ENCODE assay signal across 16 cellular contexts in genomic region chr6:152277826-152278247, GRCh38.
DNase-seq lines count a peak whose midpoint lies in the region; ATAC-seq and TF ChIP-seq lines count a peak whose summit lies in the region.
"Had no signal": no experiment of that assay in that cellular context is flagged by ENCODE, and none has a peak within 500 bp of the region (broad histone marks: within the 10 kb centered on the region; RNA-seq: fewer than 3 reads in every experiment).

No MANE protein-coding gene starts in this region.

- H3K4me3 Mint-ChIP-seq in GM23338 = no peak overlapping the region
- H3K4me3 Mint-ChIP-seq in nephron progenitor cell = no peak overlapping the region
- H3K4me3 Mint-ChIP-seq: CD4-positive, alpha-beta memory T cell; stimulated activated effector memory CD8-positive, alpha-beta T cell treated with anti-CD3 and anti-CD28 coated beads, Interleukin-12 subunit alpha, Interleukin-12 subunit beta, amount 100 ng/mL, for 72 hours had no signal

- H3K4me3 ChIP-seq in GM23338 = no peak overlapping the region
- H3K4me3 ChIP-seq in gastrocnemius medialis = peak overlapping the region in 1 of 4 donors; percentile 23
- H3K4me3 ChIP-seq: gastroesophageal sphincter, vagina had no signal

- H2AFZ ChIP-seq in GM23338 = no peak overlapping the region

- no peaks in the 10 kb centered on the region for H3K9me2 ChIP-seq in GM23338 (ENCODE audit: insufficient read depth)

- TF ChIP-seq POLR2A in gastrocnemius medialis (IDR thresholded peaks at IDR 0.05) = no peak

- no peak for TF ChIP-seq CTCF in GM23338 (conservative IDR thresholded peaks at IDR 0.05; ENCODE audit: low read depth in 2 of 2)
- no peak for TF ChIP-seq CTCF in gastrocnemius medialis (IDR thresholded peaks at IDR 0.05 in 4 of 5, conservative IDR thresholded peaks at IDR 0.05 in 1 of 5)
- no peak for TF ChIP-seq CTCF in nephron progenitor cell (IDR thresholded peaks at IDR 0.05)

- in situ Hi-C loops in gastrocnemius medialis (cut with MboI; ENCODE audit: low sequenced_read_pairs in 4 of 4) = no loop called here

- intact Hi-C loops in left cardiac atrium (cut with DNase I) (no loop called here), gastrocnemius medialis (cut with DNase I; ENCODE audit: low total_unique reads) (no loop called here)

- H3K36me3 ChIP-seq in GM23338 (ENCODE audit: insufficient read depth) (no peaks in the 10 kb centered on the region), gastrocnemius medialis (peaks cover 0 to 19% of the 10 kb centered on the region in 2 donors)

- H3K4me1 Mint-ChIP-seq in GM23338 (no peaks in the 10 kb centered on the region), nephron progenitor cell (no peaks in the 10 kb centered on the region)
- H3K4me1 Mint-ChIP-seq: CD4-positive, alpha-beta memory T cell; stimulated activated effector memory CD8-positive, alpha-beta T cell treated with anti-CD3 and anti-CD28 coated beads, Interleukin-12 subunit alpha, Interleukin-12 subunit beta, amount 100 ng/mL, for 72 hours had no signal

- H3K36me3 Mint-ChIP-seq in GM23338 (ENCODE audit: low read depth) (no peaks in the 10 kb centered on the region), nephron progenitor cell (ENCODE audit: low read depth) (peaks cover 18% of the 10 kb centered on the region)
- H3K36me3 Mint-ChIP-seq: activated naive CD4-positive, alpha-beta T cell treated with anti-CD3 and anti-CD28 coated beads, Interleukin-2, amount 50 U/mL, for 72 hours had no signal

- H3K27me3 Mint-ChIP-seq in GM23338 (ENCODE audit: insufficient read depth, low read depth, poor library complexity) = no peaks in the 10 kb centered on the region
- peaks cover 2% of the 10 kb centered on the region for H3K27me3 Mint-ChIP-seq in nephron progenitor cell (ENCODE audit: low read depth, poor library complexity)
- H3K27me3 Mint-ChIP-seq: CD4-positive, alpha-beta memory T cell had no signal

- H3K27ac ChIP-seq in GM23338 (ENCODE audit: low read depth) (no peak overlapping the region), gastrocnemius medialis (peak overlapping the region; percentile 47 to 82 (median 65))
- H3K27ac ChIP-seq: vagina had no signal

- H3K4me1 ChIP-seq in GM23338 (ENCODE audit: insufficient read depth) (no peaks in the 10 kb centered on the region), gastrocnemius medialis (peaks cover 22 to 25% of the 10 kb centered on the region in 2 donors)

- H3K9me3 ChIP-seq in gastrocnemius medialis = no peaks in the 10 kb centered on the region
- H3K9me3 ChIP-seq: gastroesophageal sphincter, vagina had no signal

- H3K27me3 ChIP-seq in GM23338 (ENCODE audit: insufficient read depth) (no peaks in the 10 kb centered on the region), gastrocnemius medialis (no peaks in the 10 kb centered on the region)
- H3K27me3 ChIP-seq: gastroesophageal sphincter, vagina had no signal

- no peaks in the 10 kb centered on the region for H3F3A ChIP-seq in GM23338 (replicated peaks; ENCODE audit: low read depth)

- H3K27ac Mint-ChIP-seq in GM23338 (no peak overlapping the region; the same call in 1 of the 2 replicates), nephron progenitor cell (no peak overlapping the region)
- H3K27ac Mint-ChIP-seq: activated naive CD4-positive, alpha-beta T cell treated with anti-CD3 and anti-CD28 coated beads, Interleukin-2, amount 50 U/mL, for 72 hours; stimulated activated effector memory CD8-positive, alpha-beta T cell treated with anti-CD3 and anti-CD28 coated beads, Interleukin-12 subunit alpha, Interleukin-12 subunit beta, amount 100 ng/mL, for 72 hours had no signal

- H3K9me3 Mint-ChIP-seq in GM23338 = no peaks in the 10 kb centered on the region
- no peaks in the 10 kb centered on the region for H3K9me3 Mint-ChIP-seq in nephron progenitor cell
- H3K9me3 Mint-ChIP-seq: activated naive CD4-positive, alpha-beta T cell treated with anti-CD3 and anti-CD28 coated beads, Interleukin-2, amount 50 U/mL, for 72 hours; CD4-positive, alpha-beta memory T cell; stimulated activated effector memory CD8-positive, alpha-beta T cell treated with anti-CD3 and anti-CD28 coated beads, Interleukin-12 subunit alpha, Interleukin-12 subunit beta, amount 100 ng/mL, for 72 hours had no signal

- ATAC-seq in GM23338 (peak; percentile 48; the same call in 2 of the 3 replicates), left cardiac atrium (peak; percentile 61 to 86), gastrocnemius medialis (peak; percentile 79 to 92)
- ATAC-seq: activated naive CD4-positive, alpha-beta T cell treated with anti-CD3 and anti-CD28 coated beads, Interleukin-2, amount 50 U/mL, for 72 hours; gastroesophageal sphincter; stimulated activated effector memory CD8-positive, alpha-beta T cell treated with anti-CD3 and anti-CD28 coated beads, Interleukin-12 subunit alpha, Interleukin-12 subunit beta, amount 100 ng/mL, for 72 hours had no signal

- H3K4me2 ChIP-seq in GM23338 = no peak overlapping the region

- H3K79me2 ChIP-seq in GM23338 (replicated peaks; ENCODE audit: insufficient read depth) = no peaks in the 10 kb centered on the region

- H4K20me1 ChIP-seq in GM23338 (replicated peaks; ENCODE audit: insufficient read depth) = no peaks in the 10 kb centered on the region

- DNase-seq in GM23338 (ENCODE audit: low spot score) (peak; percentile 4), NCI-H774 (lab: John Stamatoyannopoulos, UW) (peak; percentile 75), left cardiac atrium (no peak), gastrocnemius medialis (peak; percentile 48 to 84), nephron progenitor cell (no peak), NCI-H2227 (lab: John Stamatoyannopoulos, UW; ENCODE audit: unreplicated experiment) (no peak)
- no peak for DNase-seq in activated naive CD4-positive, alpha-beta T cell treated with anti-CD3 and anti-CD28 coated beads, Interleukin-2, amount 50 U/mL, for 16 hours
- DNase-seq: activated CD8-positive, alpha-beta memory T cell treated with anti-CD3 and anti-CD28 coated beads, Interleukin-2, amount 50 U/mL, for 4 hours; CD4-positive, alpha-beta memory T cell; IMR-90; stimulated activated CD4-positive, alpha-beta T cell treated with anti-CD3 and anti-CD28 coated beads, Interleukin-4, amount 100 ng/mL, for 4 hours; SW 1271 had no signal

TF ChIP-seq in GM23338, 12 proteins besides CTCF, POLR2A, EP300 and RAD21:
- TF ChIP-seq STAT1 (IDR thresholded peaks at IDR 0.05; ENCODE audit: unreplicated experiment) = no peak
- TF ChIP-seq JUNB (IDR thresholded peaks at IDR 0.05; ENCODE audit: unreplicated experiment) = no peak

Comparison
In these comparisons a context has a peak if more than half of its experiments do, and no peak if none do; other contexts are left out.
1. DNase-seq: peak in GM23338 (single experiment), NCI-H774 (single experiment) and gastrocnemius medialis (2 of 2); none in left cardiac atrium (single experiment), activated naive CD4-positive, alpha-beta T cell treated with anti-CD3 and anti-CD28 coated beads, Interleukin-2, amount 50 U/mL, for 16 hours (single experiment), nephron progenitor cell (single experiment) and NCI-H2227 (single experiment).
2. Peak in every context shown above with its lines, with median percentiles within 50 percentile points of each other: ATAC-seq.